In genomic region chr1:191296-192049, GRCh38 we compare ENCODE assay signal across 8 cellular contexts.
DNase-seq lines count a peak whose midpoint lies in the region; ATAC-seq and TF ChIP-seq lines count a peak whose summit lies in the region.
"Not testable (repeated sequence)": the region's sequence is repeated elsewhere in the genome, so short reads cannot be mapped to it uniquely, and the experiment has no call there.

No MANE protein-coding gene starts in this region.

- ATAC-seq in activated B cell treated with CpG ODN at 0.5 μM for 24 hours (ENCODE audit: low read depth), result not testable (repeated sequence)

- DNase-seq in 8988T (peak; percentile 15), H7 (peak; percentile 52), activated B cell treated with CpG ODN at 0.5 μM for 24 hours (peak; percentile 15), adrenal gland (peak in 6 of 7 donors; percentile 16 to 93 (median 42)), epidermal melanocyte (ENCODE audit: insufficient read length, low spot score) (peak; percentile 33), iPS-NIHi11 (ENCODE audit: low spot score) (peak; percentile 7), middle frontal gyrus (ENCODE audit: extremely low spot score, low spot score) (peak; percentile 88)
- DNase-seq in stimulated activated CD4-positive, alpha-beta T cell treated with anti-CD3 and anti-CD28 coated beads, Interleukin-15, amount 100 ng/mL, for 24 hours, result peak; percentile 19

- H3K4me3 Mint-ChIP-seq in activated B cell treated with CpG ODN at 0.5 μM for 24 hours, result not testable (repeated sequence)

- not testable (repeated sequence) for H3K9me3 Mint-ChIP-seq in activated B cell treated with CpG ODN at 0.5 μM for 24 hours

- intact Hi-C loops in activated B cell treated with CpG ODN at 0.5 μM for 24 hours (cut with micrococcal nuclease); adrenal gland (cut with DNase I): not testable (repeated sequence)

- H3K9me3 ChIP-seq in adrenal gland (replicated peaks in 1 of 3), result not testable (repeated sequence)

- H3K27me3 Mint-ChIP-seq in activated B cell treated with CpG ODN at 0.5 μM for 24 hours, result not testable (repeated sequence)

- not testable (repeated sequence) for H3K36me3 ChIP-seq in H7 (replicated peaks; ENCODE audit: control insufficient read depth, insufficient read depth, low read length); adrenal gland (replicated peaks in 1 of 2)

- peak; percentile 28 to 48 for TF ChIP-seq POLR2A in adrenal gland (IDR thresholded peaks at IDR 0.05)

- not testable (repeated sequence) for H3K27ac Mint-ChIP-seq in activated B cell treated with CpG ODN at 0.5 μM for 24 hours

- CTCF ChIA-PET in activated B cell treated with CpG ODN at 0.5 μM for 24 hours (lab: Charles Lee), result not testable (repeated sequence)

- H3K27me3 ChIP-seq in H7 (ENCODE audit: control insufficient read depth, insufficient read depth, low read length); adrenal gland: not testable (repeated sequence)

- TF ChIP-seq CTCF in activated B cell treated with CpG ODN at 0.5 μM for 24 hours (IDR thresholded peaks at IDR 0.05); adrenal gland (IDR thresholded peaks at IDR 0.05): not testable (repeated sequence)

- peak overlapping the region in 2 of 5 donors; percentile 58 to 67 for H3K27ac ChIP-seq in adrenal gland

- not testable (repeated sequence) for H3K4me3 ChIP-seq in H7 (ENCODE audit: insufficient read depth, low read depth, low read length); adrenal gland

- WGBS in adrenal gland, 4 donors, result 61 to 82% (median 66%) methylated on average over 13 to 16 of the region's 19 CpGs

- not testable (repeated sequence) for H3K36me3 Mint-ChIP-seq in activated B cell treated with CpG ODN at 0.5 μM for 24 hours (ENCODE audit: low read depth)

- not testable (repeated sequence) for H3K4me1 ChIP-seq in adrenal gland (replicated peaks in 1 of 2)

- POLR2A ChIA-PET in activated B cell treated with CpG ODN at 0.5 μM for 24 hours (lab: Charles Lee), result not testable (repeated sequence)

- not testable (repeated sequence) for H3K4me1 Mint-ChIP-seq in activated B cell treated with CpG ODN at 0.5 μM for 24 hours

Comparison
In these comparisons a context has a peak if more than half of its experiments do, and no peak if none do; other contexts are left out.
1. DNase-seq: peak in every context shown above with its lines; median percentile 88 in middle frontal gyrus; 52 in H7; 42 in adrenal gland; 33 in epidermal melanocyte; 19 in stimulated activated CD4-positive, alpha-beta T cell treated with anti-CD3 and anti-CD28 coated beads, Interleukin-15, amount 100 ng/mL, for 24 hours; 15 in 8988T; 15 in activated B cell treated with CpG ODN at 0.5 μM for 24 hours; 7 in iPS-NIHi11.